Comparison of ENCODE assay signal across 26 cellular contexts in the genomic region with DNA sequence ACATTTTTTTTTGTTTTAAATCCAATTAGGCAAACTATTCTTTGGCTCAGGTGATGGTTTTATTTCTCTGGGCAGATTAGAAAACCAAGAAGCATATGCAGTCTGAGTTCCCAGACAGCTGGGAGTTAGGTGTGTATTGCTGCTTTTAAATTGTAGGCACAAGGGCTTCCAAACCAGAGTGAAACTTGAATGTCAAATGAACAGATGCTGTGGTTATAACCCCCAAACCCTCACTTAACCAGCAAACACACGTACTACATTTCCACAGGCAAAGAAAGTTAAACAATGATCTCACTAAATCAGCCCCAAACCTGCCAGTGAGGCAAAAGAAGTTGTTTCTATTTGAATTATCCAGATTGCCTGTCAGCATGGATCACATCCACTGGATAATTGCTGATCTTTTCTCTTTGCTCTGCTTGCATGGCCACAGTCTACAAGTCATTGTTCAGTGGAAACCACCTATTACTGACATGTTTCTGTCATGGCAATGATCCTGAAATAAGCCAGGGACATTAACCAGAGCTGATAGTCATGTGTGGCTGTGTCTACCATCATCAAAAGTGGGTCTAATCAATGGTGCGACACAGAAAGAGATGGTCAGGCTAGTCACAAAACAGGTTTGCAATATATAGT.
A peak's percentile ranks its signal among the peaks of the same experiment; 100 is the strongest.
DNase-seq lines count a peak whose midpoint lies in the region; TF ChIP-seq lines count a peak whose summit lies in the region.
"Had no signal": no experiment of that assay in that cellular context is flagged by ENCODE, and none has a peak within 500 bp of the region (broad histone marks: within the 10 kb centered on the region; RNA-seq: fewer than 3 reads in every experiment).

No MANE protein-coding gene starts in this region.

- H3K4me1 ChIP-seq in breast epithelium: no peaks in the 10 kb centered on the region
- H3K4me1 ChIP-seq: ascending aorta, heart left ventricle, lower lobe of right lung, parathyroid adenoma, spleen, tibial artery had no signal

- intact Hi-C loops in breast epithelium (cut with DNase I; ENCODE audit: low total_unique reads): no loop called here

- H3K4me1 Mint-ChIP-seq in brain: peaks cover 15% of the 10 kb centered on the region
- H3K4me1 Mint-ChIP-seq: activated naive CD8-positive, alpha-beta T cell treated with anti-CD3 and anti-CD28 coated beads for 36 hours; IgD-negative memory B cell; neural crest cell had no signal

- no peaks in the 10 kb centered on the region for H3K36me3 Mint-ChIP-seq in brain
- H3K36me3 Mint-ChIP-seq: activated naive CD8-positive, alpha-beta T cell treated with anti-CD3 and anti-CD28 coated beads for 36 hours had no signal

- H3K4me3 ChIP-seq in breast epithelium: no peak overlapping the region
- H3K4me3 ChIP-seq: ascending aorta, heart left ventricle, lower lobe of right lung, SK-N-MC, spleen, tibial artery had no signal

- no peaks in the 10 kb centered on the region for H3K36me3 ChIP-seq in breast epithelium
- H3K36me3 ChIP-seq: ascending aorta, heart left ventricle, lower lobe of right lung, spleen, tibial artery had no signal

- H3K27ac ChIP-seq in breast epithelium: no peak overlapping the region
- H3K27ac ChIP-seq: ascending aorta, heart left ventricle, lower lobe of right lung, parathyroid adenoma, SK-N-MC, spleen, tibial artery had no signal

- DNase-seq in NCI-H748 (lab: John Stamatoyannopoulos, UW; ENCODE audit: unreplicated experiment): peak; percentile 3
- no peak for DNase-seq in NCI-H748 treated with DMSO at 0.1 percent for 48 hours (lab: John Stamatoyannopoulos, UW)
- peak; percentile 90 for DNase-seq in NCI-H2107 treated with DMSO at 0.1 percent for 48 hours (lab: John Stamatoyannopoulos, UW; ENCODE audit: unreplicated experiment)
- DNase-seq in breast epithelium (ENCODE audit: low spot score in 2 of 2): no peak
- no peak for DNase-seq in NCI-H187 (lab: John Stamatoyannopoulos, UW)
- DNase-seq in germinal center (ENCODE audit: low spot score): no peak
- DNase-seq: ACHN; activated CD4-positive, CD25-positive, alpha-beta regulatory T cell treated with anti-CD3 and anti-CD28 coated beads, Interleukin-2, amount 50 U/mL, for 72 hours; activated effector memory CD4-positive, alpha-beta T cell treated with Interleukin-2 at 50 U/mL for 16 hours; activated naive CD8-positive, alpha-beta T cell treated with anti-CD3 and anti-CD28 coated beads for 36 hours; activated T-cell treated with anti-CD3 and anti-CD28 coated beads for 4 hours; caudate nucleus; endodermal cell; foreskin fibroblast; heart left ventricle; lower lobe of right lung; NCI-H1105 treated with DMSO at 0.1 percent for 48 hours; right cardiac atrium; spleen; tibial artery had no signal

- H3K27me3 Mint-ChIP-seq in brain: no peaks in the 10 kb centered on the region

- peaks cover 0 to 3% (median 0%) of the 10 kb centered on the region in 5 experiments for H3K9me3 Mint-ChIP-seq in brain
- H3K9me3 Mint-ChIP-seq: activated naive CD8-positive, alpha-beta T cell treated with anti-CD3 and anti-CD28 coated beads for 36 hours; endodermal cell; neural crest cell had no signal

- no peaks in the 10 kb centered on the region for H3K9me3 ChIP-seq in breast epithelium
- H3K9me3 ChIP-seq: ascending aorta, heart left ventricle, lower lobe of right lung, spleen, tibial artery had no signal

- peak overlapping the region in 3 of 5 experiments; percentile 10 to 39 (median 28) for H3K27ac Mint-ChIP-seq in brain
- H3K27ac Mint-ChIP-seq: activated naive CD8-positive, alpha-beta T cell treated with anti-CD3 and anti-CD28 coated beads for 36 hours; endodermal cell; IgD-negative memory B cell had no signal

- TF ChIP-seq CTCF in brain (conservative IDR thresholded peaks at IDR 0.05) (no peak), breast epithelium (IDR thresholded peaks at IDR 0.05) (no peak)

- no peak overlapping the region for H3K4me3 Mint-ChIP-seq in brain
- H3K4me3 Mint-ChIP-seq: activated naive CD8-positive, alpha-beta T cell treated with anti-CD3 and anti-CD28 coated beads for 36 hours; endodermal cell; IgD-negative memory B cell; neural crest cell had no signal

- no peak for TF ChIP-seq POLR2A in breast epithelium (IDR thresholded peaks at IDR 0.05)

- H3K27me3 ChIP-seq in breast epithelium: no peaks in the 10 kb centered on the region
- H3K27me3 ChIP-seq: ascending aorta, heart left ventricle, spleen, tibial artery had no signal

Comparison
In these comparisons a context has a peak if more than half of its experiments do, and no peak if none do; other contexts are left out.
1. DNase-seq: peak in NCI-H748 (single experiment) and NCI-H2107 treated with DMSO at 0.1 percent for 48 hours (single experiment); none in NCI-H748 treated with DMSO at 0.1 percent for 48 hours (single experiment), breast epithelium (0 of 2), NCI-H187 (0 of 2) and germinal center (single experiment).